2 cellular contexts compared by ENCODE assay signal in the genomic region with DNA sequence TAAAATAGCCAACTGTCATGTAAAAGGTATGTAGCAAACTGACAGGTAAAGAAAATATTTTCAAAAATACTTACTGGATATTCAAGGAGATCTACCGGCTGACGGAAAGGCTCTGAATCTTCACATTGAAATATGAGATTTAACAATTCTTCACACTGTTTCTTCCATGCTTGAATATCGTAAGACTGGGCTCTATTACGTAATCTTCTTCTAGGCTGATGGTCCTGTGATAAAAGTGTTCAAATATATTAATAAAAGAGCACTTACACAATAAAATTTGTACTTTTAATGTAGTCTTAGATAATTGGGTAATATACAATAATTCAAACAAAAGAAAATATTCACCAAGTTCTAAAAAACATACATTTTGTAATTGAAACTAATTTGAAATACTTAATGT.
A peak's percentile ranks its signal among the peaks of the same experiment; 100 is the strongest.
TF ChIP-seq lines count a peak whose summit lies in the region.

No MANE protein-coding gene starts in this region.

TF ChIP-seq in IMR-90, 13 proteins besides CTCF, POLR2A, EP300 and RAD21:
- TF ChIP-seq CEBPB (IDR thresholded peaks at IDR 0.05; ENCODE audit: low read depth, low read length) (peak; percentile 83), MXI1 (IDR thresholded peaks at IDR 0.05; ENCODE audit: borderline replicate concordance, low read depth, low read length) (no peak)

TF ChIP-seq in H1, 55 proteins besides CTCF, POLR2A, EP300 and RAD21:
- TF ChIP-seq CEBPB (IDR thresholded peaks at IDR 0.05; ENCODE audit: low read depth, low read length): peak; percentile 49; the same call in 1 of the 2 replicates
- TF ChIP-seq SIRT6 (IDR thresholded peaks at IDR 0.05; ENCODE audit: low read length): no peak
TF ChIP-seq in H1: peak in this region for 1.
